8 cellular contexts compared by ENCODE assay signal in the genomic region with DNA sequence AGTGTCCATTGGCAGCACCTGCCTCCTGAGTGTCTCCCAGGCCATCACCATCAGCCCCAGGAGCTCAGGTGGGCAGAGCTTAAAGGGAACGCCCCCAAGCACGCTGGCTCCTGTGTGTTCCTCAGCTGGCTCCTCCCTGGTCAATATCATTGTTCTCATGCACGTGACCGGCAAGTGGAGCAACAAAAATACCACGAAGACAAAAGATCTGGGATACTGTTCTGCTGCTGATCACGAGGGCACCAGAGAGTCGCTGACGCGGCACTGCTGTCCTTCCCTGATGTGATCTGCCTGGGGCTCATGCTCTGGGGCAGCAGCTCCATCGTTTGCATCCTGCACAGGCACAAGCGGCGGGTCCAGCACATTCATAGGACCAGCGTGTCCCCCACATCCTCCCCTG. TPM values are rescaled to one million over a fixed set of nuclear protein-coding genes. Genes with fewer than 3 reads are reported as not detected.
DNase-seq lines count a peak whose midpoint lies in the region; ATAC-seq, FAIRE-seq and TF ChIP-seq lines count a peak whose summit lies in the region.
"Not testable (repeated sequence)": the region's sequence is repeated elsewhere in the genome, so short reads cannot be mapped to it uniquely, and the experiment has no call there.
"Had no signal": no experiment of that assay in that cellular context is flagged by ENCODE, and none has a peak within 500 bp of the region (broad histone marks: within the 10 kb centered on the region; RNA-seq: fewer than 3 reads in every experiment).

No MANE protein-coding gene starts in this region.

- intact Hi-C loops in heart left ventricle (cut with DNase I): loop anchor here in 4 of 10 donors (10.0 kb wide), 2 partner anchors 228 to 322 kb away; a partner anchor contains a TSS

- H3K27ac ChIP-seq in HUES6 (ENCODE audit: low read depth, low read length); iPS-20b (ENCODE audit: low read length): not testable (repeated sequence)
- peak overlapping the region in 1 of 12 donors; percentile 59 for H3K27ac ChIP-seq in heart left ventricle

- not testable (repeated sequence) for H3K27me3 ChIP-seq in HUES6 (ENCODE audit: control insufficient read depth, insufficient read depth, low read length); bronchial epithelial cell (ENCODE audit: control insufficient read depth, insufficient read depth, low read length); heart left ventricle; iPS-20b (ENCODE audit: insufficient read depth, low read length)

- H3K36me3 ChIP-seq in HUES6 (ENCODE audit: control insufficient read depth, insufficient read depth, low read length); bronchial epithelial cell (ENCODE audit: control insufficient read depth, insufficient read depth, low read length); heart left ventricle; iPS-20b (ENCODE audit: insufficient read depth, low read depth, low read length): not testable (repeated sequence)

- not testable (repeated sequence) for H3K9ac ChIP-seq in HUES6 (ENCODE audit: low read length); iPS-20b (ENCODE audit: low read depth, low read length)

- TF ChIP-seq POLR2A in heart left ventricle (IDR thresholded peaks at IDR 0.05): not testable (repeated sequence)

- H3K9me3 ChIP-seq in HUES6 (ENCODE audit: control insufficient read depth, insufficient read depth, low read depth, low read length); heart left ventricle; iPS-20b (ENCODE audit: insufficient read depth, low read depth, low read length): not testable (repeated sequence)

- not testable (repeated sequence) for TF ChIP-seq CTCF in bronchial epithelial cell (IDR thresholded peaks at IDR 0.05; ENCODE audit: insufficient read depth, low read length, severe bottlenecking); heart left ventricle (IDR thresholded peaks at IDR 0.05)

- H3K4me3 ChIP-seq in HUES6 (ENCODE audit: low read depth, low read length) (0 out of 2 replicates have a peak overlapping the region, but pooled peaks have one; percentile 25), heart left ventricle (peak overlapping the region in 2 of 12 donors; percentile 29), iPS-20b (ENCODE audit: low read length) (peak overlapping the region; percentile 56; the same call in 1 of the 2 replicates)
- H3K4me3 ChIP-seq in bronchial epithelial cell (ENCODE audit: low read depth, low read length): not testable (repeated sequence)

- DNase-seq in NCI-H2107 treated with DMSO at 0.1 percent for 48 hours (lab: John Stamatoyannopoulos, UW; ENCODE audit: unreplicated experiment) (peak; percentile 6), NCI-H748 treated with DMSO at 0.1 percent for 48 hours (lab: John Stamatoyannopoulos, UW) (peak; percentile 30), heart left ventricle (peak in 1 of 5 donors; percentile 31), retina (peak; percentile 45)
- DNase-seq in bronchial epithelial cell (ENCODE audit: low read depth): not testable (repeated sequence)

- peaks cover 13% of the 10 kb centered on the region; the same call in 1 of the 2 replicates for H3K4me1 ChIP-seq in HUES6 (ENCODE audit: control insufficient read depth, insufficient read depth, low read length)
- not testable (repeated sequence) for H3K4me1 ChIP-seq in heart left ventricle; iPS-20b (ENCODE audit: insufficient read depth, low read length)

- WGBS in heart left ventricle, 4 donors: 6 to 13% (median 12%) methylated on average over 4 to 11 of the region's 13 CpGs; no CpG with 5 or more reads in 1 of the 4 donors

- peak; percentile 47 to 72 (median 58) for ATAC-seq in heart left ventricle

- peak; percentile 77 for FAIRE-seq in bronchial epithelial cell (lab: Jason Lieb, UNC)

RNA-seq across cellular contexts. Expression of a gene that starts 8.7 kb away (rescaled TPM):
- 14.0 and 15.9 TPM in 2 replicates for total RNA-seq in bronchial epithelial cell
- total RNA-seq in heart left ventricle: 1 to 10 TPM; 2.6 to 5.5 (median 3.8) TPM
- polyA plus RNA-seq in heart left ventricle: 1 to 10 TPM; 3.8 to 4.5 TPM

RNA-seq across cellular contexts. Expression of a gene that starts 28.1 kb away (rescaled TPM):
- total RNA-seq in bronchial epithelial cell (16.0 and 17.9 TPM in 2 replicates), heart left ventricle (1 to 10 TPM; 2.8 to 5.9 (median 3.8) TPM)
- 1 to 10 TPM; 2.7 to 4.9 TPM for polyA plus RNA-seq in heart left ventricle

RNA-seq across cellular contexts. Expression of a gene that starts 44.5 kb away (rescaled TPM):
- total RNA-seq in bronchial epithelial cell: 3.9 and 4.6 TPM in 2 replicates
- total RNA-seq in heart left ventricle: 1 to 10 TPM in 8 of 9 donors, under 1 TPM in 1; 0.82 to 2.5 (median 1.2) TPM
- under 1 TPM; 0.42 to 0.96 TPM for polyA plus RNA-seq in heart left ventricle
- total RNA-seq: Calu3 had no signal

RNA-seq across cellular contexts. Expression of a gene that starts 57.6 kb away (rescaled TPM):
- total RNA-seq in bronchial epithelial cell (12.6 and 14.0 TPM in 2 replicates), heart left ventricle (1 to 10 TPM; 1.6 to 6.0 (median 3.6) TPM)
- polyA plus RNA-seq in heart left ventricle: 1 to 10 TPM; 1.9 to 3.5 TPM
